7 cellular contexts compared by ENCODE assay signal in the genomic region with DNA sequence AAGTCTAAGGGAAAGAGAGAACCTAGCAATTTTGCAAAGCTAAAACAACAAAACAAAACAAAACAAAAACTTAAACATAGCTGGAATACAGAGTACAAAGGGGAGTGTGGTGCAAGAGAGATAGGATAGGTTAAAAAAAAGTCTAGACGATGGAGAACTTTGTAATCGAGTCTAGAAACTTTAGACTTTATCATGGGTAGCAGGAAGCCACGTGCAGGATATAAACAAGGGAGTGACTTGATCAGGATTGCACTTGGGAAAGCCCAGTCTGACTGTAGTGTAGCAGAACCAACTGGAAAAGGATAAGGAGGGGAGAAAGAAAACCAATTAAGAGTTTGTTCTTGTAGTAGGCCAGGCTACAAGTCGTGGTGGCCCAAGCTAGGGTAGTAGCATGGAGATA.
"Had no signal": no experiment of that assay in that cellular context is flagged by ENCODE, and none has a peak within 500 bp of the region (broad histone marks: within the 10 kb centered on the region; RNA-seq: fewer than 3 reads in every experiment).

No MANE protein-coding gene starts in this region.

- FAIRE-seq: H1, H54, HTR-8/SVneo had no signal

- ATAC-seq: GM23338 had no signal

- DNase-seq: H9, HCEC 1CT, KBM-7 had no signal
